Comparison of ENCODE assay signal across 11 cellular contexts in genomic region chr9:27337833-27338526, GRCh38. TPM values are rescaled to one million over a fixed set of nuclear protein-coding genes. Genes with fewer than 3 reads are reported as not detected.
DNase-seq lines count a peak whose midpoint lies in the region; ATAC-seq, FAIRE-seq and TF ChIP-seq lines count a peak whose summit lies in the region.
"Had no signal": no experiment of that assay in that cellular context is flagged by ENCODE, and none has a peak within 500 bp of the region (broad histone marks: within the 10 kb centered on the region; RNA-seq: fewer than 3 reads in every experiment).

No MANE protein-coding gene starts in this region.

- intact Hi-C loops in K562 (cut with micrococcal nuclease) = loop anchor here (10.0 kb wide), 1 partner anchor 107 kb away; no protein-coding TSS in a partner anchor
- intact Hi-C loops in lower lobe of right lung (cut with DNase I) = no loop called here
- intact Hi-C loops in PC-3 (cut with micrococcal nuclease) = no loop called here

- H3K9me3 ChIP-seq in K562 (replicated peaks; ENCODE audit: control insufficient read depth, insufficient read depth, low read depth, low read length) = no peaks in the 10 kb centered on the region
- no peaks in the 10 kb centered on the region for H3K9me3 ChIP-seq in lower lobe of right lung
- H3K9me3 ChIP-seq in PC-3 (ENCODE audit: low read length) = no peaks in the 10 kb centered on the region
- H3K9me3 ChIP-seq: sigmoid colon had no signal

- peak overlapping the region; percentile 3 for H3K27ac Mint-ChIP-seq in stimulated activated memory B cell treated with anti-CD40 and anti-IgM and Interleukin-4, amounts not matched to agents 10 μg/mL and 1 μg/mL and 100 μg/mL, for 72 hours
- no peak overlapping the region for H3K27ac Mint-ChIP-seq in natural killer cell treated with Interleukin-12 subunit alpha and Interleukin-12 subunit beta and Interleukin-15 and Interleukin-18, amount 100 ng/mL, for 72 hours

- H3K9me2 ChIP-seq in PC-3 (replicated peaks; ENCODE audit: low read length) = no peaks in the 10 kb centered on the region

- H2AFZ ChIP-seq in K562 (ENCODE audit: low read depth, low read length) (no peak overlapping the region), PC-3 (ENCODE audit: low read length) (no peak overlapping the region)

- H3K79me2 ChIP-seq in K562 (ENCODE audit: control insufficient read depth, insufficient read depth, low read length) (no peaks in the 10 kb centered on the region), PC-3 (ENCODE audit: low read length) (no peaks in the 10 kb centered on the region)

- peak; percentile 95 for DNase-seq in CD1c-positive myeloid dendritic cell (ENCODE audit: extremely low spot score)
- peak in 1 of 4 experiments; percentile 2 for DNase-seq in K562 (ENCODE audit: extremely low read depth in 1 of 4, low spot score in 3 of 4)
- peak; percentile 66 for DNase-seq in lower lobe of right lung
- no peak for DNase-seq in activated effector memory CD4-positive, alpha-beta T cell treated with anti-CD3 and anti-CD28 coated beads, Interleukin-2, amount 50 U/mL, for 16 hours
- DNase-seq in natural killer cell treated with Interleukin-12 subunit alpha and Interleukin-12 subunit beta and Interleukin-15 and Interleukin-18, amount 100 ng/mL, for 72 hours (ENCODE audit: low spot score) = no peak
- DNase-seq in activated T-cell treated with anti-CD3 and anti-CD28 coated beads, Interleukin-2, amount 50 U/mL, for 4 hours = no peak
- DNase-seq in PC-3 = no peak
- DNase-seq: activated CD4-positive, alpha-beta T cell treated with anti-CD3 and anti-CD28 coated beads for 4 hours; sigmoid colon had no signal

- H3K9ac ChIP-seq in K562 (ENCODE audit: insufficient read depth in 1 of 2, low read depth in 2 of 2, low read length in 2 of 2) (no peak overlapping the region), PC-3 (ENCODE audit: low read length) (no peak overlapping the region)

- H4K20me1 ChIP-seq in K562 (replicated peaks; ENCODE audit: control insufficient read depth, insufficient read depth, low read length) = no peaks in the 10 kb centered on the region
- H4K20me1 ChIP-seq in PC-3 (ENCODE audit: low read length) = no peaks in the 10 kb centered on the region

- CTCF ChIA-PET in K562 (lab: Yijun Ruan, JAX; ENCODE audit: low intra/inter-chr PET ratio) (no interaction called here), PC-3 (lab: Charles Lee) (no interaction called here)

- 67% methylated on average over 2 of the region's 5 CpGs for WGBS in K562 (ENCODE audit: insufficient coverage, low coverage, missing lambda C conversion rate)

- H3K9me3 Mint-ChIP-seq in stimulated activated memory B cell treated with anti-CD40 and anti-IgM and Interleukin-4, amounts not matched to agents 10 μg/mL and 1 μg/mL and 100 μg/mL, for 72 hours = no peaks in the 10 kb centered on the region
- no peaks in the 10 kb centered on the region for H3K9me3 Mint-ChIP-seq in natural killer cell treated with Interleukin-12 subunit alpha and Interleukin-12 subunit beta and Interleukin-15 and Interleukin-18, amount 100 ng/mL, for 72 hours
- H3K9me3 Mint-ChIP-seq in activated T-cell treated with anti-CD3 and anti-CD28 coated beads, Interleukin-2, amount 50 U/mL, for 4 hours = no peaks in the 10 kb centered on the region

- in situ Hi-C loops in K562 (cut with MboI) = loop anchor here (5.0 kb wide), 1 partner anchor 194 kb away; no protein-coding TSS in a partner anchor

- H3K27me3 ChIP-seq in K562 (ENCODE audit: control insufficient read depth in 2 of 2, insufficient read depth in 2 of 2, low read length in 2 of 2) (no peaks in the 10 kb centered on the region), lower lobe of right lung (ENCODE audit: low read depth) (no peaks in the 10 kb centered on the region), PC-3 (ENCODE audit: low read length) (no peaks in the 10 kb centered on the region)
- H3K27me3 ChIP-seq: sigmoid colon had no signal

- H3K27me3 Mint-ChIP-seq in stimulated activated memory B cell treated with anti-CD40 and anti-IgM and Interleukin-4, amounts not matched to agents 10 μg/mL and 1 μg/mL and 100 μg/mL, for 72 hours = no peaks in the 10 kb centered on the region
- peaks cover 0 to 2% of the 10 kb centered on the region in 2 donors for H3K27me3 Mint-ChIP-seq in natural killer cell treated with Interleukin-12 subunit alpha and Interleukin-12 subunit beta and Interleukin-15 and Interleukin-18, amount 100 ng/mL, for 72 hours
- H3K27me3 Mint-ChIP-seq in activated T-cell treated with anti-CD3 and anti-CD28 coated beads, Interleukin-2, amount 50 U/mL, for 4 hours (ENCODE audit: low read depth) = no peaks in the 10 kb centered on the region

- TF ChIP-seq RAD21 in K562 (CRISPR knock-in tag; conservative IDR thresholded peaks at IDR 0.05 in 1 of 2, IDR thresholded peaks at IDR 0.05 in 1 of 2) = no peak

- no peaks in the 10 kb centered on the region for H3K9me1 ChIP-seq in K562 (ENCODE audit: control insufficient read depth, insufficient read depth, low read length)

- H3K4me2 ChIP-seq in K562 (ENCODE audit: insufficient read depth, low read length) = no peak overlapping the region
- no peak overlapping the region for H3K4me2 ChIP-seq in PC-3 (ENCODE audit: low read length)

- no peak for TF ChIP-seq POLR2A in K562 (conservative IDR thresholded peaks at IDR 0.05)

- no peak for FAIRE-seq in K562 (lab: Jason Lieb, UNC)

- H3F3A ChIP-seq in PC-3 (ENCODE audit: low read length, unreplicated experiment) = no peaks in the 10 kb centered on the region

- peaks cover 4% of the 10 kb centered on the region; the same call in 1 of the 3 replicates for H3K36me3 ChIP-seq in K562 (ENCODE audit: control insufficient read depth, insufficient read depth, low read length)
- no peaks in the 10 kb centered on the region for H3K36me3 ChIP-seq in lower lobe of right lung
- no peaks in the 10 kb centered on the region for H3K36me3 ChIP-seq in PC-3 (ENCODE audit: low read depth, low read length)
- H3K36me3 ChIP-seq: sigmoid colon had no signal

- no peaks in the 10 kb centered on the region for H3K36me3 Mint-ChIP-seq in stimulated activated memory B cell treated with anti-CD40 and anti-IgM and Interleukin-4, amounts not matched to agents 10 μg/mL and 1 μg/mL and 100 μg/mL, for 72 hours
- no peaks in the 10 kb centered on the region for H3K36me3 Mint-ChIP-seq in natural killer cell treated with Interleukin-12 subunit alpha and Interleukin-12 subunit beta and Interleukin-15 and Interleukin-18, amount 100 ng/mL, for 72 hours
- H3K36me3 Mint-ChIP-seq in activated T-cell treated with anti-CD3 and anti-CD28 coated beads, Interleukin-2, amount 50 U/mL, for 4 hours (ENCODE audit: insufficient read depth) = no peaks in the 10 kb centered on the region

- POLR2A ChIA-PET in K562 (lab: Yijun Ruan, JAX) (interaction anchor here (0.7 kb wide), 1 partner anchor 341 kb away, joined by 3 read pairs; no protein-coding TSS in a partner anchor), PC-3 (lab: Charles Lee; ENCODE audit: unreplicated experiment) (no interaction called here)

- TF ChIP-seq EP300 in K562 (IDR thresholded peaks at IDR 0.05; ENCODE audit: low read length) = no peak

- ATAC-seq in K562 (no peak), lower lobe of right lung (peak; percentile 45 to 64), PC-3 (no peak)
- ATAC-seq in stimulated activated memory B cell treated with anti-CD40 and anti-IgM and Interleukin-4, amounts not matched to agents 10 μg/mL and 1 μg/mL and 100 μg/mL, for 72 hours = no peak
- no peak for ATAC-seq in natural killer cell treated with Interleukin-12 subunit alpha and Interleukin-12 subunit beta and Interleukin-15 and Interleukin-18, amount 100 ng/mL, for 72 hours
- ATAC-seq in activated T-cell treated with anti-CD3 and anti-CD28 coated beads, Interleukin-2, amount 50 U/mL, for 4 hours = no peak

- BruUV-seq in K562 (replicated peaks; lab: Mats Ljungman, UMichigan) (no TSS peak), PC-3 (replicated peaks; lab: Mats Ljungman, UMichigan) (no TSS peak)

- H3K4me3 Mint-ChIP-seq in stimulated activated memory B cell treated with anti-CD40 and anti-IgM and Interleukin-4, amounts not matched to agents 10 μg/mL and 1 μg/mL and 100 μg/mL, for 72 hours = no peak overlapping the region
- no peak overlapping the region for H3K4me3 Mint-ChIP-seq in natural killer cell treated with Interleukin-12 subunit alpha and Interleukin-12 subunit beta and Interleukin-15 and Interleukin-18, amount 100 ng/mL, for 72 hours
- H3K4me3 Mint-ChIP-seq in activated T-cell treated with anti-CD3 and anti-CD28 coated beads, Interleukin-2, amount 50 U/mL, for 4 hours = no peak overlapping the region

- peaks cover 31% of the 10 kb centered on the region for H3K4me1 Mint-ChIP-seq in stimulated activated memory B cell treated with anti-CD40 and anti-IgM and Interleukin-4, amounts not matched to agents 10 μg/mL and 1 μg/mL and 100 μg/mL, for 72 hours
- H3K4me1 Mint-ChIP-seq in natural killer cell treated with Interleukin-12 subunit alpha and Interleukin-12 subunit beta and Interleukin-15 and Interleukin-18, amount 100 ng/mL, for 72 hours (ENCODE audit: low read depth in 2 of 2) = peaks cover 0 to 2% of the 10 kb centered on the region in 2 donors
- H3K4me1 Mint-ChIP-seq in activated T-cell treated with anti-CD3 and anti-CD28 coated beads, Interleukin-2, amount 50 U/mL, for 4 hours (ENCODE audit: low read depth) = no peaks in the 10 kb centered on the region

- no peak overlapping the region for H3K4me3 ChIP-seq in K562
- no peak overlapping the region for H3K4me3 ChIP-seq in lower lobe of right lung
- H3K4me3 ChIP-seq in PC-3 (ENCODE audit: low read length) = no peak overlapping the region
- H3K4me3 ChIP-seq: sigmoid colon had no signal

- no peak overlapping the region for H3K27ac ChIP-seq in K562 (ENCODE audit: extremely low read depth, low read depth, low read length)
- H3K27ac ChIP-seq in lower lobe of right lung = peak overlapping the region; percentile 78
- no peak overlapping the region for H3K27ac ChIP-seq in PC-3 (ENCODE audit: low read length)
- H3K27ac ChIP-seq: epithelial cell of prostate had no signal

- no peak for TF ChIP-seq CTCF in K562 (IDR thresholded peaks at IDR 0.05 in 2 of 3, conservative IDR thresholded peaks at IDR 0.05 in 1 of 3; ENCODE audit: insufficient read depth in 2 of 3, low read depth in 1 of 3, low read length in 3 of 3)
- no peak for TF ChIP-seq CTCF in lower lobe of right lung (IDR thresholded peaks at IDR 0.05)
- TF ChIP-seq CTCF in PC-3 (conservative IDR thresholded peaks at IDR 0.05; ENCODE audit: low read depth, low read length) = no peak

- H3K4me1 ChIP-seq in K562 (replicated peaks in 1 of 2; ENCODE audit: control insufficient read depth in 2 of 2, insufficient read depth in 2 of 2, low read length in 2 of 2) = no peaks in the 10 kb centered on the region; a peak in 1 of 5 replicates
- H3K4me1 ChIP-seq in lower lobe of right lung = peaks cover 69% of the 10 kb centered on the region
- 0 out of 2 replicates have a peak, but pooled peaks cover 4% of the 10 kb centered on the region for H3K4me1 ChIP-seq in PC-3 (ENCODE audit: insufficient read depth, low read length)

RNA-seq across cellular contexts. Expression of gene EQTN, which starts 41.0 kb away (rescaled TPM):
- total RNA-seq in K562 (2011; cell fraction: chromatin; rRNA removed; ENCODE audit: low replicate concordance) = 0.42 and 1.6 TPM in 2 replicates
- 0.66 and 0.67 TPM in 2 replicates for total RNA-seq in K562 (2011; cell fraction: nucleolus; rRNA removed)
- total RNA-seq in K562 (2011; cell fraction: nucleoplasm; rRNA removed) = 0.88 TPM in 1 of 2 replicates, not detected in the other
- not detected in 2 replicates for total RNA-seq in K562 (2014; rRNA removed)
- 0.15 and 0.29 TPM in 2 replicates for total RNA-seq in K562 (2014; rRNA removed; fragmentation: Illumina TruSeq; extraction: Trizol)
- total RNA-seq in K562 (2015; rRNA removed; fragmentation: Illumina TruSeq; extraction: Trizol) = 0.33 TPM in 1 of 2 replicates, not detected in the other
- not detected in 2 replicates for total RNA-seq in K562 (2021)
- polyA plus RNA-seq in K562 (2011; rRNA removed) = 0.31 and 0.53 TPM in 2 replicates
- 0.09 and 0.10 TPM in 2 replicates for polyA plus RNA-seq in K562 (2011; cell fraction: cytosol; rRNA removed)
- polyA plus RNA-seq in K562 (2011; cell fraction: nucleus; rRNA removed) = 0.48 and 1.5 TPM in 2 replicates
- 0.16 TPM in 1 of 2 replicates, not detected in the other for polyA plus RNA-seq in K562 (2012)
- 0.18 and 0.22 TPM in 2 replicates for polyA plus RNA-seq in K562 (2014; fragmentation: Illumina TruSeq; extraction: Trizol)
- not detected for polyA plus RNA-seq in K562 (2014; fragmentation: Nextera tagmentation; extraction: Ambion mirVana)
- 0.15 TPM in 1 of 2 replicates, not detected in the other for polyA plus RNA-seq in K562 (2014; rRNA removed)
- polyA minus RNA-seq in K562 (2011; rRNA and poly(A)+ RNA removed) = 0.51 and 0.77 TPM in 2 replicates
- polyA minus RNA-seq in K562 (2011; cell fraction: cytosol; rRNA and poly(A)+ RNA removed) = not detected in 2 replicates
- polyA minus RNA-seq in K562 (2011; cell fraction: nucleus; rRNA and poly(A)+ RNA removed) = 1.3 and 2.9 TPM in 2 replicates
- total RNA-seq in lower lobe of right lung = not detected
- total RNA-seq in natural killer cell treated with Interleukin-12 subunit alpha and Interleukin-12 subunit beta and Interleukin-15 and Interleukin-18, amount 100 ng/mL, for 72 hours = not detected
- total RNA-seq in activated T-cell treated with anti-CD3 and anti-CD28 coated beads, Interleukin-2, amount 50 U/mL, for 4 hours = not detected
- total RNA-seq in PC-3 (2014; rRNA removed) = not detected in 2 replicates

Comparison
In these comparisons a context has a peak if more than half of its experiments do, and no peak if none do; other contexts are left out.
1. DNase-seq: peak in CD1c-positive myeloid dendritic cell (single experiment) and lower lobe of right lung (single experiment); none in activated effector memory CD4-positive, alpha-beta T cell treated with anti-CD3 and anti-CD28 coated beads, Interleukin-2, amount 50 U/mL, for 16 hours (single experiment), natural killer cell treated with Interleukin-12 subunit alpha and Interleukin-12 subunit beta and Interleukin-15 and Interleukin-18, amount 100 ng/mL, for 72 hours (single experiment), activated T-cell treated with anti-CD3 and anti-CD28 coated beads, Interleukin-2, amount 50 U/mL, for 4 hours (single experiment) and PC-3 (single experiment).
2. ATAC-seq: peak in lower lobe of right lung (2 of 2); none in K562 (single experiment), stimulated activated memory B cell treated with anti-CD40 and anti-IgM and Interleukin-4, amounts not matched to agents 10 μg/mL and 1 μg/mL and 100 μg/mL, for 72 hours (single experiment), natural killer cell treated with Interleukin-12 subunit alpha and Interleukin-12 subunit beta and Interleukin-15 and Interleukin-18, amount 100 ng/mL, for 72 hours (0 of 2), activated T-cell treated with anti-CD3 and anti-CD28 coated beads, Interleukin-2, amount 50 U/mL, for 4 hours (0 of 2) and PC-3 (single experiment).